ENCODE assay signal across 14 cellular contexts in the genomic region with DNA sequence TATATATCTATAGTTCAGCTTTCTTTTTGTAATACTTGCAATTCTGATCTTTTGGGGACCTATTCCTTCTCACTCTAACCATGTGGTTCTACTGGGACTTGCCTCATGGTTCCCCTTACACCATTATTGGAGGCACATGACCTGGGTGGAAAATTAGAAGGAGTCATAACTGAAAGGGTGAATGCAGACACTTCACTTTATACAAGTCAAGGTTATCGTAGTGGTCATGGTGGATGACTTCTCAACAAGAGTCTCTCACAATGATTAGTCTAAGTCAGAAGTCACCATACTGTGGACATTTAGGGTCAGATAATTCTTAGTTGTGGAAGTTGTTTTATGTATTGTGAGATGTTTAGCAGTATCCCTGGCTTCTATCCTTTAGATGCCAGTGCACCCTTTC. TPM values are rescaled to one million over a fixed set of nuclear protein-coding genes. Genes with fewer than 3 reads are reported as not detected.
DNase-seq lines count a peak whose midpoint lies in the region; ATAC-seq, FAIRE-seq and TF ChIP-seq lines count a peak whose summit lies in the region.
"Had no signal": no experiment of that assay in that cellular context is flagged by ENCODE, and none has a peak within 500 bp of the region (broad histone marks: within the 10 kb centered on the region; RNA-seq: fewer than 3 reads in every experiment).

No MANE protein-coding gene starts in this region.

- DNase-seq in GM18507 (ENCODE audit: extremely low spot score, insufficient read length, low read depth) (no peak), GM12878 (ENCODE audit: low read depth, low spot score) (no peak), H54 (ENCODE audit: insufficient read length, low spot score) (no peak)
- no peak for DNase-seq in stimulated activated CD8-positive, alpha-beta memory T cell treated with anti-CD3 and anti-CD28 coated beads, Interleukin-4, amount 100 ng/mL, for 48 hours
- DNase-seq: left colon, NCI-H1436 had no signal

- H3K36me3 ChIP-seq in GM12878 (ENCODE audit: control insufficient read depth in 2 of 2, insufficient read depth in 2 of 2, low read length in 1 of 2): no peaks in the 10 kb centered on the region
- H3K36me3 ChIP-seq: suprapubic skin had no signal

- TF ChIP-seq RAD21 in GM12878 (IDR thresholded peaks at IDR 0.05; ENCODE audit: insufficient read depth, low read depth, low read length): no peak

- POLR2A ChIA-PET in GM12878 (lab: Charles Lee): no interaction called here

- TF ChIP-seq POLR2A in GM12878 (IDR thresholded peaks at IDR 0.05; ENCODE audit: low read depth, low read length) (no peak), H54 (IDR thresholded peaks at IDR 0.05; ENCODE audit: low read depth, low read length) (no peak)

- no peaks in the 10 kb centered on the region for H3K4me1 ChIP-seq in GM12878 (ENCODE audit: control insufficient read depth, insufficient read depth, low read length)
- H3K4me1 ChIP-seq: parathyroid adenoma, suprapubic skin had no signal

- ATAC-seq in GM19397 (IDR thresholded peaks at IDR 0.05; ENCODE audit: unreplicated experiment): peak; percentile 66
- peak; percentile 65 for ATAC-seq in HG02885 (IDR thresholded peaks at IDR 0.05; ENCODE audit: poor library complexity, unreplicated experiment)
- peak; percentile 64 for ATAC-seq in GM12878
- no peak for ATAC-seq in HG02840 (IDR thresholded peaks at IDR 0.05; ENCODE audit: low FRiP score, unreplicated experiment)
- ATAC-seq in GM18498 (IDR thresholded peaks at IDR 0.05; ENCODE audit: unreplicated experiment): no peak

- H3K79me2 ChIP-seq in GM12878 (ENCODE audit: control insufficient read depth, insufficient read depth, low read length): no peaks in the 10 kb centered on the region
- H3K79me2 ChIP-seq: hepatocyte, parathyroid adenoma had no signal

- H3K4me2 ChIP-seq in GM12878 (ENCODE audit: control insufficient read depth, insufficient read depth): no peak overlapping the region
- H3K4me2 ChIP-seq: hepatocyte, SK-N-SH had no signal

- CTCF ChIA-PET in GM12878 (lab: Yijun Ruan, JAX): interaction anchor here (0.8 to 2.2 kb wide), 4 partner anchors 55 to 117 kb away, joined by 3 to 10 read pairs (median 4); a partner anchor contains a TSS

- H2AFZ ChIP-seq in GM12878 (ENCODE audit: control insufficient read depth, low read depth, low read length): no peak overlapping the region
- H2AFZ ChIP-seq: hepatocyte, parathyroid adenoma had no signal

- H3K4me3 ChIP-seq in GM12878: no peak overlapping the region
- H3K4me3 ChIP-seq: hepatocyte, suprapubic skin had no signal

- SMC1A ChIA-PET in GM12878 (lab: Charles Lee; ENCODE audit: uncharacterized antibody, unreplicated experiment): interaction anchor here (1.0 kb wide), 1 partner anchor 54 kb away, joined by 3 read pairs; no protein-coding TSS in a partner anchor

- intact Hi-C loops in GM12878 (cut with micrococcal nuclease; ENCODE audit: unreplicated experiment): loop anchor here (5.0 kb wide), 1 partner anchor 118 kb away; no protein-coding TSS in a partner anchor

- FAIRE-seq in GM18507 (lab: Jason Lieb, UNC): peak; percentile 54
- no peak for FAIRE-seq in GM12878 (lab: Jason Lieb, UNC)
- no peak for FAIRE-seq in H54 (lab: Jason Lieb, UNC)

- H4K20me1 ChIP-seq in GM12878 (ENCODE audit: control insufficient read depth, insufficient read depth): no peaks in the 10 kb centered on the region

- no peak for TF ChIP-seq CTCF in GM12878 (IDR thresholded peaks at IDR 0.05 in 2 of 3, conservative IDR thresholded peaks at IDR 0.05 in 1 of 3; ENCODE audit: control insufficient read depth in 2 of 3, extremely low read depth in 1 of 3, insufficient read depth in 1 of 3, low read depth in 3 of 3, low read length in 3 of 3)

- H3K27ac ChIP-seq in GM12878 (ENCODE audit: control insufficient read depth, insufficient read depth): no peak overlapping the region
- H3K27ac ChIP-seq: hepatocyte, parathyroid adenoma, suprapubic skin had no signal

- no peak overlapping the region for H3K9ac ChIP-seq in GM12878 (ENCODE audit: control insufficient read depth, insufficient read depth, low read length)
- H3K9ac ChIP-seq: parathyroid adenoma, SK-N-SH had no signal

- no peaks in the 10 kb centered on the region for H3K27me3 ChIP-seq in GM12878 (replicated peaks in 1 of 2; ENCODE audit: control insufficient read depth in 2 of 2, insufficient read depth in 2 of 2, low read length in 1 of 2)
- H3K27me3 ChIP-seq: hepatocyte, suprapubic skin had no signal

- 0% methylated on average over 1 of the region's 1 CpG for WGBS in GM12878 (ENCODE audit: insufficient coverage, insufficient replicate concordance, low lambda C conversion rate, missing lambda C conversion rate)

- no TSS peak for BruUV-seq in GM12878 (replicated peaks; lab: Mats Ljungman, UMichigan)

- in situ Hi-C loops in GM12878 (cut with MboI): no loop called here

- no peak for TF ChIP-seq EP300 in GM12878 (IDR thresholded peaks at IDR 0.05; ENCODE audit: borderline replicate concordance in 1 of 2, control insufficient read depth in 1 of 2, low read depth in 2 of 2, low read length in 2 of 2)

- no peaks in the 10 kb centered on the region for H3K9me3 ChIP-seq in GM12878 (replicated peaks; ENCODE audit: control insufficient read depth, insufficient read depth, low read length)
- H3K9me3 ChIP-seq: SK-N-SH, suprapubic skin had no signal

- RAD21 ChIA-PET in GM12878 (lab: Charles Lee; ENCODE audit: unreplicated experiment): no interaction called here

TF ChIP-seq in GM12878, 131 proteins besides CTCF, POLR2A, EP300 and RAD21 (continues in another document):
- TF ChIP-seq TBL1XR1 (IDR thresholded peaks at IDR 0.05; ENCODE audit: low read depth, low read length): no peak
- TF ChIP-seq, protein P1, sequence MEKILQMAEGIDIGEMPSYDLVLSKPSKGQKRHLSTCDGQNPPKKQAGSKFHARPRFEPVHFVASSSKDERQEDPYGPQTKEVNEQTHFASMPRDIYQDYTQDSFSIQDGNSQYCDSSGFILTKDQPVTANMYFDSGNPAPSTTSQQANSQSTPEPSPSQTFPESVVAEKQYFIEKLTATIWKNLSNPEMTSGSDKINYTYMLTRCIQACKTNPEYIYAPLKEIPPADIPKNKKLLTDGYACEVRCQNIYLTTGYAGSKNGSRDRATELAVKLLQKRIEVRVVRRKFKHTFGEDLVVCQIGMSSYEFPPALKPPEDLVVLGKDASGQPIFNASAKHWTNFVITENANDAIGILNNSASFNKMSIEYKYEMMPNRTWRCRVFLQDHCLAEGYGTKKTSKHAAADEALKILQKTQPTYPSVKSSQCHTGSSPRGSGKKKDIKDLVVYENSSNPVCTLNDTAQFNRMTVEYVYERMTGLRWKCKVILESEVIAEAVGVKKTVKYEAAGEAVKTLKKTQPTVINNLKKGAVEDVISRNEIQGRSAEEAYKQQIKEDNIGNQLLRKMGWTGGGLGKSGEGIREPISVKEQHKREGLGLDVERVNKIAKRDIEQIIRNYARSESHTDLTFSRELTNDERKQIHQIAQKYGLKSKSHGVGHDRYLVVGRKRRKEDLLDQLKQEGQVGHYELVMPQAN (conservative IDR thresholded peaks at IDR 0.05): no peak
- TF ChIP-seq, protein P2, sequence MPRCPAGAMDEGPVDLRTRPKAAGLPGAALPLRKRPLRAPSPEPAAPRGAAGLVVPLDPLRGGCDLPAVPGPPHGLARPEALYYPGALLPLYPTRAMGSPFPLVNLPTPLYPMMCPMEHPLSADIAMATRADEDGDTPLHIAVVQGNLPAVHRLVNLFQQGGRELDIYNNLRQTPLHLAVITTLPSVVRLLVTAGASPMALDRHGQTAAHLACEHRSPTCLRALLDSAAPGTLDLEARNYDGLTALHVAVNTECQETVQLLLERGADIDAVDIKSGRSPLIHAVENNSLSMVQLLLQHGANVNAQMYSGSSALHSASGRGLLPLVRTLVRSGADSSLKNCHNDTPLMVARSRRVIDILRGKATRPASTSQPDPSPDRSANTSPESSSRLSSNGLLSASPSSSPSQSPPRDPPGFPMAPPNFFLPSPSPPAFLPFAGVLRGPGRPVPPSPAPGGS (IDR thresholded peaks at IDR 0.05; ENCODE audit: borderline replicate concordance, insufficient read depth, low read depth, low read length, poor library complexity, severe bottlenecking): no peak
- peak; percentile 92 for TF ChIP-seq PAX5 (IDR thresholded peaks at IDR 0.05; ENCODE audit: borderline replicate concordance, low read depth, low read length)

RNA-seq across cellular contexts. Expression of a gene that starts 10.5 kb away (rescaled TPM):
- 103 and 122 TPM in 2 replicates for total RNA-seq in GM12878 (2013; cell fraction: nucleolus; rRNA removed)
- total RNA-seq in GM12878 (2014; rRNA removed): 110 and 150 TPM in 2 replicates
- 247 and 272 TPM in 2 replicates for total RNA-seq in GM12878 (2014; rRNA removed; fragmentation: Illumina TruSeq; extraction: Trizol)
- 104 and 119 TPM in 2 replicates for total RNA-seq in GM12878 (2021)
- polyA plus RNA-seq in GM12878 (2011; ENCODE audit: low read depth): 20.4 TPM
- 158 and 229 TPM in 2 replicates for polyA plus RNA-seq in GM12878 (2011; rRNA removed)
- 50.1 and 63.6 TPM in 2 replicates for polyA plus RNA-seq in GM12878 (2011; cell fraction: cytosol; rRNA removed)
- 42.9 and 79.1 TPM in 2 replicates for polyA plus RNA-seq in GM12878 (2011; cell fraction: nucleus; rRNA removed)
- 43.7 and 54.1 TPM in 2 replicates for polyA plus RNA-seq in GM12878 (2012)
- polyA plus RNA-seq in GM12878 (2014; fragmentation: Illumina TruSeq; extraction: Trizol): 145 and 213 TPM in 2 replicates
- 100 to 1,000 TPM; 167 to 372 TPM for polyA plus RNA-seq in GM12878 (2014; fragmentation: Nextera tagmentation; extraction: Ambion mirVana)
- 95.5 and 104 TPM in 2 replicates for polyA plus RNA-seq in GM12878 (2014; rRNA removed)
- polyA plus RNA-seq in GM12878 (2016; fragmentation: Nextera tagmentation; extraction: Ambion mirVana): 100 to 1,000 TPM; 182 to 195 TPM
- 51.8 and 107 TPM in 2 replicates for polyA minus RNA-seq in GM12878 (2011; rRNA and poly(A)+ RNA removed)
- polyA minus RNA-seq in GM12878 (2011; cell fraction: cytosol; rRNA and poly(A)+ RNA removed): 47.4 and 54.5 TPM in 2 replicates
- 34.3 and 75.1 TPM in 2 replicates for polyA minus RNA-seq in GM12878 (2011; cell fraction: nucleus; rRNA and poly(A)+ RNA removed)

RNA-seq across cellular contexts. Expression of a gene that starts 56.1 kb away (rescaled TPM):
- total RNA-seq in GM12878 (2013; cell fraction: nucleolus; rRNA removed): 66.1 and 73.0 TPM in 2 replicates
- total RNA-seq in GM12878 (2014; rRNA removed) (56.8 and 65.7 TPM in 2 replicates), GM12878 (2014; rRNA removed; fragmentation: Illumina TruSeq; extraction: Trizol) (48.9 and 52.4 TPM in 2 replicates), GM12878 (2021) (45.0 and 45.4 TPM in 2 replicates)
- polyA plus RNA-seq in GM12878 (2011; ENCODE audit: low read depth): 21.3 TPM
- polyA plus RNA-seq in GM12878 (2011; rRNA removed) (71.4 and 110 TPM in 2 replicates), GM12878 (2014; fragmentation: Illumina TruSeq; extraction: Trizol) (65.8 and 78.1 TPM in 2 replicates), GM12878 (2014; fragmentation: Nextera tagmentation; extraction: Ambion mirVana) (10 to 100 TPM; 22.7 to 32.4 TPM), GM12878 (2014; rRNA removed) (40.8 and 45.2 TPM in 2 replicates), GM12878 (2016; fragmentation: Nextera tagmentation; extraction: Ambion mirVana) (10 to 100 TPM; 38.0 to 41.8 TPM)
- 45.5 and 47.8 TPM in 2 replicates for polyA plus RNA-seq in GM12878 (2011; cell fraction: cytosol; rRNA removed)
- polyA plus RNA-seq in GM12878 (2011; cell fraction: nucleus; rRNA removed): 55.1 and 58.3 TPM in 2 replicates
- polyA plus RNA-seq in GM12878 (2012): 27.3 and 35.6 TPM in 2 replicates
- polyA minus RNA-seq in GM12878 (2011; rRNA and poly(A)+ RNA removed): 64.6 and 68.2 TPM in 2 replicates
- 19.1 and 27.3 TPM in 2 replicates for polyA minus RNA-seq in GM12878 (2011; cell fraction: cytosol; rRNA and poly(A)+ RNA removed)
- 32.8 and 49.5 TPM in 2 replicates for polyA minus RNA-seq in GM12878 (2011; cell fraction: nucleus; rRNA and poly(A)+ RNA removed)

Comparison
In these comparisons a context has a peak if more than half of its experiments do, and no peak if none do; other contexts are left out.
1. ATAC-seq: peak in GM19397 (single experiment), HG02885 (single experiment) and GM12878 (single experiment); none in HG02840 (single experiment) and GM18498 (single experiment).